Comparison of ENCODE assay signal across 14 cellular contexts in the genomic region with DNA sequence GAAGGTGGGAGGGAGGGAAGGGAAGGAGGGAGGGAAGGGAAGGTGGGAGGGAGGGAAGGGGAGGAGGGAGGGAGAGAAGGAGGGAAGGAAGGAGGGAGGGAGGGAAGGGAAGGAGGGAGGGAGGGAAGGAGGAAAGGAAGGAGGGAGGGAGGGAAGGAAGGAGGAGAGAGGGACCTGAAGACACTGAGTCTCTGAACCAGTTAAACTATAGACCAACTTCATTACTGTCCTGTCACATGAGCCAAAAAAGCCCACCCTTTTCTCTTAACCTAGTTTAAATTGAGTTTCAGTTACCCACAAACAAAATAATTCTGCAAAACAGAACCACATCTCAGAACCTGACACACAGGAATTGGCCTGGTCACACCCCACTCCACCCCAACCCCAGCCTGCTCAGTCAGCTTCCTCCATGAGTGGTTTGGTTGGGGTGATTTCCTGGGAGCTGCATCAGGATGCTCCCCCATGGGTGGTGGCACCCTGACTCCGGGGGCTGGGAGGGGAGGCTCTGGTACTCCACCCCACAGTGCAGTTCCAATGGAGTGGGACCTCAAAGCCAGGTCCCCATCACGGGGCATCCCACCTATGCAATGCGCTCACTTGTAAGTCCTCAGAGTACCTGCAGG. TPM values are rescaled to one million over a fixed set of nuclear protein-coding genes. Genes with fewer than 3 reads are reported as not detected.
A peak's percentile ranks its signal among the peaks of the same experiment; 100 is the strongest.
DNase-seq lines count a peak whose midpoint lies in the region; ATAC-seq and TF ChIP-seq lines count a peak whose summit lies in the region.
"Had no signal": no experiment of that assay in that cellular context is flagged by ENCODE, and none has a peak within 500 bp of the region (broad histone marks: within the 10 kb centered on the region; RNA-seq: fewer than 3 reads in every experiment).

No MANE protein-coding gene starts in this region.

- H3K4me3 Mint-ChIP-seq in CD4-positive, CD25-positive, alpha-beta regulatory T cell: peak overlapping the region in 3 of 4 donors; percentile 21 to 55 (median 46)
- H3K4me3 Mint-ChIP-seq in activated T-helper 1 cell treated with anti-CD3 and anti-CD28 coated beads, Interleukin-12 subunit alpha, Interleukin-12 subunit beta, Interleukin-2, Interleukin-4 antibody, amounts not matched to agents 30 ng/mL and 10 ng/mL and 1 ng/mL, durations not matched to agents 14 hours and 24 hours and 36 hours: peak overlapping the region; percentile 11
- H3K4me3 Mint-ChIP-seq in memory B cell: no peak overlapping the region

- no peak for TF ChIP-seq POLR2A in esophagus muscularis mucosa (IDR thresholded peaks at IDR 0.05; ENCODE audit: low read depth)

- intact Hi-C loops in activated T-helper 1 cell treated with anti-CD3 and anti-CD28 coated beads, Interleukin-12 subunit alpha, Interleukin-12 subunit beta, Interleukin-2, Interleukin-4 antibody, amounts not matched to agents 30 ng/mL and 10 ng/mL and 1 ng/mL, durations not matched to agents 14 hours and 24 hours and 36 hours (cut with micrococcal nuclease): no loop called here
- intact Hi-C loops in esophagus muscularis mucosa (cut with DNase I): no loop called here
- intact Hi-C loops in left ventricle myocardium superior (cut with micrococcal nuclease): no loop called here

- peak in 1 of 3 donors; percentile 79 for DNase-seq in CD4-positive, CD25-positive, alpha-beta regulatory T cell
- peak; percentile 4 for DNase-seq in H7
- no peak for DNase-seq in activated T-helper 1 cell treated with anti-CD3 and anti-CD28 coated beads, Interleukin-12 subunit alpha, Interleukin-12 subunit beta, Interleukin-2, Interleukin-4 antibody, amounts not matched to agents 30 ng/mL and 10 ng/mL and 1 ng/mL, durations not matched to agents 14 hours and 24 hours and 36 hours (ENCODE audit: low spot score)
- no peak for DNase-seq in memory B cell (ENCODE audit: low spot score in 2 of 2)
- DNase-seq in esophagus muscularis mucosa (ENCODE audit: extremely low spot score): no peak
- no peak for DNase-seq in NCI-H345 treated with DMSO at 0.1 percent for 48 hours (lab: John Stamatoyannopoulos, UW; ENCODE audit: unreplicated experiment)
- no peak for DNase-seq in NCI-H774 (lab: John Stamatoyannopoulos, UW)
- no peak for DNase-seq in left ventricle myocardium superior
- DNase-seq: anterior cingulate cortex, colonic mucosa, left colon, testis had no signal

- H3K27me3 Mint-ChIP-seq in CD4-positive, CD25-positive, alpha-beta regulatory T cell: peaks cover 21% of the 10 kb centered on the region
- H3K27me3 Mint-ChIP-seq in activated T-helper 1 cell treated with anti-CD3 and anti-CD28 coated beads, Interleukin-12 subunit alpha, Interleukin-12 subunit beta, Interleukin-2, Interleukin-4 antibody, amounts not matched to agents 30 ng/mL and 10 ng/mL and 1 ng/mL, durations not matched to agents 14 hours and 24 hours and 36 hours (ENCODE audit: insufficient read depth): peaks cover 27% of the 10 kb centered on the region
- H3K27me3 Mint-ChIP-seq in memory B cell: peaks cover 15% of the 10 kb centered on the region

- H3K27ac ChIP-seq in CD4-positive, CD25-positive, alpha-beta regulatory T cell (ENCODE audit: insufficient read depth, low read length, poor library complexity, severe bottlenecking): no peak overlapping the region
- no peak overlapping the region for H3K27ac ChIP-seq in esophagus muscularis mucosa (replicated peaks in 1 of 4)
- H3K27ac ChIP-seq: colonic mucosa, hepatocyte, SJSA1, testis had no signal

- TF ChIP-seq CTCF in esophagus muscularis mucosa (IDR thresholded peaks at IDR 0.05): no peak

- H3K36me3 Mint-ChIP-seq in CD4-positive, CD25-positive, alpha-beta regulatory T cell: no peaks in the 10 kb centered on the region
- H3K36me3 Mint-ChIP-seq in activated T-helper 1 cell treated with anti-CD3 and anti-CD28 coated beads, Interleukin-12 subunit alpha, Interleukin-12 subunit beta, Interleukin-2, Interleukin-4 antibody, amounts not matched to agents 30 ng/mL and 10 ng/mL and 1 ng/mL, durations not matched to agents 14 hours and 24 hours and 36 hours (ENCODE audit: low read depth): peaks cover 4% of the 10 kb centered on the region
- no peaks in the 10 kb centered on the region for H3K36me3 Mint-ChIP-seq in memory B cell

- H3K27ac Mint-ChIP-seq in CD4-positive, CD25-positive, alpha-beta regulatory T cell: peak overlapping the region in 1 of 3 donors; percentile 73
- no peak overlapping the region for H3K27ac Mint-ChIP-seq in activated T-helper 1 cell treated with anti-CD3 and anti-CD28 coated beads, Interleukin-12 subunit alpha, Interleukin-12 subunit beta, Interleukin-2, Interleukin-4 antibody, amounts not matched to agents 30 ng/mL and 10 ng/mL and 1 ng/mL, durations not matched to agents 14 hours and 24 hours and 36 hours
- H3K27ac Mint-ChIP-seq in memory B cell: no peak overlapping the region

- H3K36me3 ChIP-seq in CD4-positive, CD25-positive, alpha-beta regulatory T cell (ENCODE audit: control insufficient read depth, insufficient read depth, low read length): no peaks in the 10 kb centered on the region
- no peaks in the 10 kb centered on the region for H3K36me3 ChIP-seq in H7 (replicated peaks; ENCODE audit: control insufficient read depth, insufficient read depth, low read length)
- no peaks in the 10 kb centered on the region for H3K36me3 ChIP-seq in esophagus muscularis mucosa
- H3K36me3 ChIP-seq: colonic mucosa, SJSA1 had no signal

- H3K9me3 ChIP-seq in CD4-positive, CD25-positive, alpha-beta regulatory T cell (ENCODE audit: control insufficient read depth in 2 of 2, low read length in 2 of 2): no peaks in the 10 kb centered on the region
- H3K9me3 ChIP-seq in esophagus muscularis mucosa: no peaks in the 10 kb centered on the region
- H3K9me3 ChIP-seq: colonic mucosa, SJSA1, testis had no signal

- no peaks in the 10 kb centered on the region for H3K9me3 Mint-ChIP-seq in CD4-positive, CD25-positive, alpha-beta regulatory T cell
- no peaks in the 10 kb centered on the region for H3K9me3 Mint-ChIP-seq in activated T-helper 1 cell treated with anti-CD3 and anti-CD28 coated beads, Interleukin-12 subunit alpha, Interleukin-12 subunit beta, Interleukin-2, Interleukin-4 antibody, amounts not matched to agents 30 ng/mL and 10 ng/mL and 1 ng/mL, durations not matched to agents 14 hours and 24 hours and 36 hours
- H3K9me3 Mint-ChIP-seq in memory B cell: no peaks in the 10 kb centered on the region

- peaks cover 22 to 66% (median 32%) of the 10 kb centered on the region in 4 donors for H3K4me1 Mint-ChIP-seq in CD4-positive, CD25-positive, alpha-beta regulatory T cell
- peaks cover 62% of the 10 kb centered on the region for H3K4me1 Mint-ChIP-seq in activated T-helper 1 cell treated with anti-CD3 and anti-CD28 coated beads, Interleukin-12 subunit alpha, Interleukin-12 subunit beta, Interleukin-2, Interleukin-4 antibody, amounts not matched to agents 30 ng/mL and 10 ng/mL and 1 ng/mL, durations not matched to agents 14 hours and 24 hours and 36 hours (ENCODE audit: low read depth)
- H3K4me1 Mint-ChIP-seq in memory B cell: peaks cover 42% of the 10 kb centered on the region

- peaks cover 40% of the 10 kb centered on the region for H3K4me1 ChIP-seq in CD4-positive, CD25-positive, alpha-beta regulatory T cell (ENCODE audit: control insufficient read depth, insufficient read depth, low read length, poor library complexity, severe bottlenecking)
- peaks cover 16 to 31% (median 28%) of the 10 kb centered on the region in 4 donors for H3K4me1 ChIP-seq in esophagus muscularis mucosa
- H3K4me1 ChIP-seq: colonic mucosa had no signal

- H3K27me3 ChIP-seq in CD4-positive, CD25-positive, alpha-beta regulatory T cell (ENCODE audit: control insufficient read depth, insufficient read depth, low read length): no peaks in the 10 kb centered on the region
- H3K27me3 ChIP-seq in H7 (ENCODE audit: control insufficient read depth, insufficient read depth, low read length): peaks cover 21% of the 10 kb centered on the region
- H3K27me3 ChIP-seq in esophagus muscularis mucosa: peaks cover 0 to 68% (median 10%) of the 10 kb centered on the region in 4 donors
- H3K27me3 ChIP-seq: colonic mucosa, testis had no signal

- peak overlapping the region; percentile 26 for H3K4me3 ChIP-seq in CD4-positive, CD25-positive, alpha-beta regulatory T cell (ENCODE audit: low read depth, low read length)
- H3K4me3 ChIP-seq in H7 (ENCODE audit: insufficient read depth, low read depth, low read length) (no peak overlapping the region), esophagus muscularis mucosa (no peak overlapping the region)
- H3K4me3 ChIP-seq: colonic mucosa, hepatocyte, SJSA1, testis had no signal

- no peak for TF ChIP-seq EP300 in esophagus muscularis mucosa (IDR thresholded peaks at IDR 0.05)

- no CpG with 5 or more reads among the region's 3 CpGs for WGBS in esophagus muscularis mucosa

- peak; percentile 30 to 46 for ATAC-seq in CD4-positive, CD25-positive, alpha-beta regulatory T cell (ENCODE audit: low read depth in 2 of 2)
- ATAC-seq in memory B cell (ENCODE audit: low read depth): peak; percentile 45
- ATAC-seq in left ventricle myocardium superior: no peak
- ATAC-seq: left colon had no signal

RNA-seq across cellular contexts. Expression of a gene that starts 4.7 kb away (rescaled TPM):
- total RNA-seq in CD4-positive, CD25-positive, alpha-beta regulatory T cell: 0.52 TPM
- 1 to 10 TPM; 3.9 to 6.9 (median 6.2) TPM for polyA plus RNA-seq in CD4-positive, CD25-positive, alpha-beta regulatory T cell
- total RNA-seq in H7 (2014; rRNA removed; shearing (Covaris generic)): 0.52 and 0.63 TPM in 2 replicates
- total RNA-seq in activated T-helper 1 cell treated with anti-CD3 and anti-CD28 coated beads, Interleukin-12 subunit alpha, Interleukin-12 subunit beta, Interleukin-2, Interleukin-4 antibody, amounts not matched to agents 30 ng/mL and 10 ng/mL and 1 ng/mL, durations not matched to agents 14 hours and 24 hours and 36 hours: 0.44 and 0.91 TPM in 2 replicates
- total RNA-seq in esophagus muscularis mucosa: under 1 TPM in 3 of 4 donors, not detected in 1; 0.23 to 0.42 (median 0.39) TPM
- 0.20 TPM for total RNA-seq in left ventricle myocardium superior

RNA-seq across cellular contexts. Expression of a gene that starts 20.8 kb away (rescaled TPM):
- not detected for total RNA-seq in CD4-positive, CD25-positive, alpha-beta regulatory T cell
- not detected for polyA plus RNA-seq in CD4-positive, CD25-positive, alpha-beta regulatory T cell
- total RNA-seq in H7 (2014; rRNA removed; shearing (Covaris generic)): 4.8 and 6.8 TPM in 2 replicates
- 0.13 and 0.22 TPM in 2 replicates for total RNA-seq in activated T-helper 1 cell treated with anti-CD3 and anti-CD28 coated beads, Interleukin-12 subunit alpha, Interleukin-12 subunit beta, Interleukin-2, Interleukin-4 antibody, amounts not matched to agents 30 ng/mL and 10 ng/mL and 1 ng/mL, durations not matched to agents 14 hours and 24 hours and 36 hours
- total RNA-seq in esophagus muscularis mucosa: under 1 TPM; under 0.01 to 0.71 (median 0.20) TPM
- total RNA-seq in left ventricle myocardium superior: 0.32 TPM
- total RNA-seq: SJSA1 had no signal
- polyA plus RNA-seq: hepatocyte had no signal

RNA-seq across cellular contexts. Expression of a gene that starts 27.0 kb away (rescaled TPM):
- total RNA-seq in CD4-positive, CD25-positive, alpha-beta regulatory T cell: 106 TPM
- polyA plus RNA-seq in CD4-positive, CD25-positive, alpha-beta regulatory T cell: 100 to 1,000 TPM; 465 to 625 (median 548) TPM
- 0.11 and 0.59 TPM in 2 replicates for total RNA-seq in H7 (2014; rRNA removed; shearing (Covaris generic))
- total RNA-seq in activated T-helper 1 cell treated with anti-CD3 and anti-CD28 coated beads, Interleukin-12 subunit alpha, Interleukin-12 subunit beta, Interleukin-2, Interleukin-4 antibody, amounts not matched to agents 30 ng/mL and 10 ng/mL and 1 ng/mL, durations not matched to agents 14 hours and 24 hours and 36 hours: 58.3 and 62.1 TPM in 2 replicates
- total RNA-seq in esophagus muscularis mucosa (10 to 100 TPM; 22.4 to 75.1 (median 58.1) TPM), left ventricle myocardium superior (30.6 TPM)

Comparison
In these comparisons a context has a peak if more than half of its experiments do, and no peak if none do; other contexts are left out.
1. RNA of a gene that starts 27.0 kb away (total RNA-seq): 106 TPM in CD4-positive, CD25-positive, alpha-beta regulatory T cell (single experiment), 58.3 to 62.1 TPM in activated T-helper 1 cell treated with anti-CD3 and anti-CD28 coated beads, Interleukin-12 subunit alpha, Interleukin-12 subunit beta, Interleukin-2, Interleukin-4 antibody, amounts not matched to agents 30 ng/mL and 10 ng/mL and 1 ng/mL, durations not matched to agents 14 hours and 24 hours and 36 hours, 22.4 to 75.1 TPM in esophagus muscularis mucosa and 30.6 TPM in left ventricle myocardium superior (single experiment); 0.11 to 0.59 TPM in H7; every median in the first group is over 10 times any median in the second.